ENCODE assay signal across 1 cellular context in the genomic region with DNA sequence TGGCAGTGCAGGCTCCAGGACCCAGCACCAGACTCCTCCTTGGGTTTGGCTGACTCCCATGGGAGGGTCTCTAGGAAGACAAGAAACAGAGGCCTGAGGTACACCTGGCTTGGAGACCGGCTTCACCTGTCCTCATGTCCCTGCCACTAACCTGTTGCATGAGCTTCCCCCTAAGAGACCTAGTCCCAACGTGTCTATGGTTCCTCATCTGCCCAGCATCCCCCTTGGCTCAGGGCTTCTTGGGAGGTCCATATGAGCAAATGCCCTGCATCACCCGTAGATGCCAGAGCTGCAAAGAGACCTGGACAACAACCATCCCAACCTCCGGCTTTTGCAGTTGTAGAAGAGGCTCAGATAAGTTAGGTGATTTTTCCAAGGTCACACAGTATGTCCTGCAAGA.
TF ChIP-seq lines count a peak whose summit lies in the region.

No MANE protein-coding gene starts in this region.

TF ChIP-seq in H1, 55 proteins besides CTCF, POLR2A, EP300 and RAD21 (continued from another document):
- TF ChIP-seq TAF1 (IDR thresholded peaks at IDR 0.05; ENCODE audit: low read depth, low read length) (no peak), PHF8 (conservative IDR thresholded peaks at IDR 0.05; ENCODE audit: low read depth, low read length) (no peak), BCL11A (IDR thresholded peaks at IDR 0.05; ENCODE audit: low read depth in 2 of 2, low read length in 2 of 2) (no peak), TBP (IDR thresholded peaks at IDR 0.05; ENCODE audit: low read depth, low read length) (no peak), HDAC6 (IDR thresholded peaks at IDR 0.05; ENCODE audit: low read depth, low read length) (no peak), FOSL1 (IDR thresholded peaks at IDR 0.05; ENCODE audit: insufficient read depth, low read depth, low read length) (no peak), SP2 (IDR thresholded peaks at IDR 0.05; ENCODE audit: low read length) (no peak), CTBP2 (IDR thresholded peaks at IDR 0.05; ENCODE audit: borderline replicate concordance, insufficient read depth, insufficient read length, low read length) (no peak), RBBP5 (IDR thresholded peaks at IDR 0.05; ENCODE audit: borderline replicate concordance, low read depth, low read length) (no peak)
- TF ChIP-seq, protein P1, sequence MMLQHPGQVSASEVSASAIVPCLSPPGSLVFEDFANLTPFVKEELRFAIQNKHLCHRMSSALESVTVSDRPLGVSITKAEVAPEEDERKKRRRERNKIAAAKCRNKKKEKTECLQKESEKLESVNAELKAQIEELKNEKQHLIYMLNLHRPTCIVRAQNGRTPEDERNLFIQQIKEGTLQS (IDR thresholded peaks at IDR 0.05; ENCODE audit: insufficient read depth, low read depth, low read length) = no peak
- TF ChIP-seq, protein P2, sequence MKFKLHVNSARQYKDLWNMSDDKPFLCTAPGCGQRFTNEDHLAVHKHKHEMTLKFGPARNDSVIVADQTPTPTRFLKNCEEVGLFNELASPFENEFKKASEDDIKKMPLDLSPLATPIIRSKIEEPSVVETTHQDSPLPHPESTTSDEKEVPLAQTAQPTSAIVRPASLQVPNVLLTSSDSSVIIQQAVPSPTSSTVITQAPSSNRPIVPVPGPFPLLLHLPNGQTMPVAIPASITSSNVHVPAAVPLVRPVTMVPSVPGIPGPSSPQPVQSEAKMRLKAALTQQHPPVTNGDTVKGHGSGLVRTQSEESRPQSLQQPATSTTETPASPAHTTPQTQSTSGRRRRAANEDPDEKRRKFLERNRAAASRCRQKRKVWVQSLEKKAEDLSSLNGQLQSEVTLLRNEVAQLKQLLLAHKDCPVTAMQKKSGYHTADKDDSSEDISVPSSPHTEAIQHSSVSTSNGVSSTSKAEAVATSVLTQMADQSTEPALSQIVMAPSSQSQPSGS (IDR thresholded peaks at IDR 0.05; ENCODE audit: low read length) = no peak
